26 cellular contexts compared by ENCODE assay signal in genomic region chr7:132100981-132101380, GRCh38.
"Had no signal": no experiment of that assay in that cellular context is flagged by ENCODE, and none has a peak within 500 bp of the region (broad histone marks: within the 10 kb centered on the region; RNA-seq: fewer than 3 reads in every experiment).

No MANE protein-coding gene starts in this region.

- DNase-seq: hypothalamus; immature natural killer cell; kidney; left colon; left lung; lower lobe of right lung; mammary epithelial cell; mesenchymal stem cell; naive B cell; natural killer cell; nephron progenitor cell; ovary; right lobe of liver; stimulated activated CD4-positive, alpha-beta T cell treated with anti-CD3 and anti-CD28 coated beads, Interleukin-1b, Interleukin-23, amount 100 ng/mL, for 48 hours; stimulated activated CD4-positive, alpha-beta T cell treated with anti-CD3 and anti-CD28 coated beads, Interleukin-2, amount 100 ng/mL, for 48 hours; stimulated activated CD4-positive, alpha-beta T cell treated with anti-CD3 and anti-CD28 coated beads, Interleukin-4, amount 100 ng/mL, for 4 hours; stimulated activated CD8-positive, alpha-beta memory T cell treated with anti-CD3 and anti-CD28 coated beads, Interleukin-4, amount 100 ng/mL, for 48 hours; stimulated activated naive CD4-positive, alpha-beta T cell treated with Interleukin-2 at 50 U/mL for 16 hours; stimulated activated naive CD8-positive, alpha-beta T cell treated with anti-CD3 and anti-CD28 coated beads, Interleukin-15, amount 100 ng/mL, for 72 hours; substantia nigra had no signal

- H3K9me3 ChIP-seq: left lung, lower lobe of right lung, ovary, right atrium auricular region, right lobe of liver, tibial nerve, vagina had no signal

- H3K27me3 ChIP-seq: left lung, neural progenitor cell, ovary, right atrium auricular region, right lobe of liver, tibial nerve, vagina had no signal

- H3K4me2 ChIP-seq: neural progenitor cell, smooth muscle cell had no signal

- FAIRE-seq: islet of Langerhans, kidney had no signal

- H3K9ac ChIP-seq: neural progenitor cell had no signal

- H3K36me3 ChIP-seq: left lung, lower lobe of right lung, neural progenitor cell, ovary, right atrium auricular region, right lobe of liver, tibial nerve, vagina had no signal

- H3K4me1 ChIP-seq: left lung, lower lobe of right lung, neural progenitor cell, right atrium auricular region, right lobe of liver, tibial nerve, vagina had no signal

- H2AFZ ChIP-seq: neural progenitor cell had no signal

- H3K4me3 ChIP-seq: left lung, lower lobe of right lung, neural progenitor cell, ovary, right atrium auricular region, right lobe of liver, smooth muscle cell, tibial nerve, vagina had no signal

- H3K27ac ChIP-seq: left lung, lower lobe of right lung, neural progenitor cell, ovary, right atrium auricular region, right lobe of liver, tibial nerve, vagina had no signal
